8 cellular contexts compared by ENCODE assay signal in genomic region chr7:975702-976473, GRCh38. TPM values are rescaled to one million over a fixed set of nuclear protein-coding genes. Genes with fewer than 3 reads are reported as not detected.
DNase-seq lines count a peak whose midpoint lies in the region; ATAC-seq and TF ChIP-seq lines count a peak whose summit lies in the region.

No MANE protein-coding gene starts in this region.

- H3K4me3 ChIP-seq in left ventricle myocardium inferior: peak overlapping the region; percentile 99
- H3K4me3 ChIP-seq in mucosa of stomach (ENCODE audit: low read length): peak overlapping the region; percentile 19

- H3K36me3 Mint-ChIP-seq in MCF 10A (ENCODE audit: insufficient read depth, unreplicated experiment): peaks cover 31% of the 10 kb centered on the region

- BruUV-seq in MCF 10A (replicated peaks; lab: Mats Ljungman, UMichigan): no TSS peak

- peak overlapping the region; percentile 87 for H3K4me3 Mint-ChIP-seq in MCF 10A (ENCODE audit: unreplicated experiment)

- H3K4me1 ChIP-seq in left ventricle myocardium inferior (peaks cover 51% of the 10 kb centered on the region), mucosa of stomach (ENCODE audit: control insufficient read depth, insufficient read depth, low read length) (peaks cover 43% of the 10 kb centered on the region)

- ATAC-seq in left cardiac atrium: no peak
- no peak for ATAC-seq in HG02870 (IDR thresholded peaks at IDR 0.05; ENCODE audit: unreplicated experiment)
- ATAC-seq in HG03521 (IDR thresholded peaks at IDR 0.05; ENCODE audit: unreplicated experiment): no peak

- H3K36me3 ChIP-seq in left ventricle myocardium inferior: peaks cover 24% of the 10 kb centered on the region
- peaks cover 4% of the 10 kb centered on the region for H3K36me3 ChIP-seq in mucosa of stomach (ENCODE audit: control insufficient read depth, insufficient read depth, low read length)

- CTCF ChIA-PET in MCF 10A (lab: Yijun Ruan, JAX): interaction anchor here (0.7 to 4.1 kb wide), 4 partner anchors 16 to 110 kb away, joined by 3 to 27 read pairs (median 14); no protein-coding TSS in a partner anchor

- POLR2A ChIA-PET in MCF 10A (lab: Yijun Ruan, JAX): interaction anchor here (0.8 to 2.9 kb wide), 11 partner anchors 10 to 103 kb away, joined by 3 to 15 read pairs (median 5); partner anchors contain the start of gene ADAP1

- peak overlapping the region; percentile 97 for H3K27ac ChIP-seq in left ventricle myocardium inferior (replicated peaks)

- no peak for TF ChIP-seq CTCF in left ventricle myocardium inferior (IDR thresholded peaks at IDR 0.05; ENCODE audit: borderline replicate concordance)
- TF ChIP-seq CTCF in MCF 10A (IDR thresholded peaks at IDR 0.05; ENCODE audit: unreplicated experiment): no peak

- intact Hi-C loops in left ventricle myocardium inferior (cut with micrococcal nuclease) (no loop called here), left cardiac atrium (cut with DNase I) (no loop called here), MCF 10A (cut with micrococcal nuclease) (loop anchor here (2.0 kb wide), 1 partner anchor 39 kb away; no protein-coding TSS in a partner anchor)

- H3K9me3 ChIP-seq in left ventricle myocardium inferior (replicated peaks): no peaks in the 10 kb centered on the region
- H3K9me3 ChIP-seq in mucosa of stomach (ENCODE audit: control insufficient read depth, low read length): no peaks in the 10 kb centered on the region

- DNase-seq in left ventricle myocardium inferior (no peak), left cardiac atrium (no peak), MCF 10A (ENCODE audit: unreplicated experiment) (no peak), NCI-H526 (lab: John Stamatoyannopoulos, UW) (no peak), NCI-H345 (lab: John Stamatoyannopoulos, UW) (no peak)

- H3K27ac Mint-ChIP-seq in MCF 10A (ENCODE audit: low read depth, unreplicated experiment): peak overlapping the region; percentile 79

- H3K9me3 Mint-ChIP-seq in MCF 10A (ENCODE audit: unreplicated experiment): no peaks in the 10 kb centered on the region

- H3K27me3 ChIP-seq in left ventricle myocardium inferior (ENCODE audit: low read depth) (no peaks in the 10 kb centered on the region), mucosa of stomach (ENCODE audit: control insufficient read depth, insufficient read depth, low read length) (no peaks in the 10 kb centered on the region)

- H3K27me3 Mint-ChIP-seq in MCF 10A (ENCODE audit: insufficient read depth, unreplicated experiment): no peaks in the 10 kb centered on the region

- H3K4me1 Mint-ChIP-seq in MCF 10A (ENCODE audit: insufficient read depth, unreplicated experiment): no peaks in the 10 kb centered on the region

- H3K9ac ChIP-seq in mucosa of stomach (ENCODE audit: low read length): peak overlapping the region; percentile 50

RNA-seq across cellular contexts. Expression of gene COX19, which starts 0.5 kb away (rescaled TPM):
- 8.5 TPM for total RNA-seq in left ventricle myocardium inferior
- 1 to 10 TPM; 6.6 to 8.5 TPM for total RNA-seq in left cardiac atrium
- 14.7 and 16.5 TPM in 2 replicates for total RNA-seq in MCF 10A (2022)

RNA-seq across cellular contexts. Expression of gene CYP2W1, which starts 7.1 kb away (rescaled TPM):
- total RNA-seq in left ventricle myocardium inferior: not detected
- total RNA-seq in left cardiac atrium: not detected
- total RNA-seq in MCF 10A (2022): not detected in 2 replicates

RNA-seq across cellular contexts. Expression of gene ADAP1, which starts 21.4 kb away (rescaled TPM):
- total RNA-seq in left ventricle myocardium inferior (8.4 TPM), left cardiac atrium (1 to 10 TPM; 6.9 to 8.2 TPM), MCF 10A (2022) (7.0 and 10.5 TPM in 2 replicates)
